20 cellular contexts compared by ENCODE assay signal in the genomic region with DNA sequence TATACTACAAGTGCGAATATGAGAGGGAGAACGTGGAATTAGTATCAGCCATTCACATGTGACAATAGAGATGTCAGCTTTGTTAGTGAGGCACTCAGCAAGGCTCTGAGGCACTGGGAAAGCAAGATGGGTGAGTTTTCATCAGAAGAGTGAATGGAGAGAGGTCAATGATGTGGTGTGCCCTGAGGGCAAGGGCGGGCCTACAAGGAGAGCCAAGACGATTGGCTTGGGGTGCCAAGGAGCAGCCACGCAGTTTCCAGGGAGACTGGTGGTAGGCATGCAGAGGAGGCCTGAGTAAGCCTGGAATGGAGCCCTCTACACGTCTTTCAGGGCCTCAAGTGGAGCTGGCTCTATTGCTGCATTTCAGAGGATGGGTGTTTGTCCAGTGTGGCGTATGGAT. TPM values are rescaled to one million over a fixed set of nuclear protein-coding genes. Genes with fewer than 3 reads are reported as not detected.
DNase-seq lines count a peak whose midpoint lies in the region; ATAC-seq and TF ChIP-seq lines count a peak whose summit lies in the region.
"Had no signal": no experiment of that assay in that cellular context is flagged by ENCODE, and none has a peak within 500 bp of the region (broad histone marks: within the 10 kb centered on the region; RNA-seq: fewer than 3 reads in every experiment).

No MANE protein-coding gene starts in this region.

- H4K8ac ChIP-seq in IMR-90 (ENCODE audit: low read depth in 2 of 2, low read length in 2 of 2) (no peak overlapping the region), neuronal stem cell (ENCODE audit: low read depth, low read length) (no peak overlapping the region)

- no peak overlapping the region for H3K56ac ChIP-seq in IMR-90 (ENCODE audit: extremely low read depth, insufficient read depth, low read length)

- ATAC-seq in IMR-90 (ENCODE audit: low read depth) = no peak
- ATAC-seq: A549 had no signal

- no peak overlapping the region for H2BK12ac ChIP-seq in neuronal stem cell (ENCODE audit: low read length)

- no peak overlapping the region for H3K4me2 ChIP-seq in IMR-90 (ENCODE audit: low read depth, low read length)
- no peak overlapping the region for H3K4me2 ChIP-seq in neuronal stem cell (ENCODE audit: insufficient read depth, low read length, poor library complexity, severe bottlenecking)
- H3K4me2 ChIP-seq: A549 had no signal

- no peaks in the 10 kb centered on the region for H3K36me3 ChIP-seq in IMR-90 (ENCODE audit: control insufficient read depth, insufficient read depth, low read length)
- no peaks in the 10 kb centered on the region for H3K36me3 ChIP-seq in esophagus (ENCODE audit: control insufficient read depth in 2 of 2, insufficient read depth in 2 of 2, low read length in 1 of 2)
- H3K36me3 ChIP-seq in neuronal stem cell (replicated peaks in 1 of 2; ENCODE audit: control insufficient read depth in 2 of 2, insufficient read depth in 2 of 2, low read length in 2 of 2) = no peaks in the 10 kb centered on the region
- no peaks in the 10 kb centered on the region for H3K36me3 ChIP-seq in WERI-Rb-1
- H3K36me3 ChIP-seq in vagina = no peaks in the 10 kb centered on the region

- no TSS peak for BruUV-seq in IMR-90 (replicated peaks; lab: Mats Ljungman, UMichigan)

- H3K23ac ChIP-seq in IMR-90 (ENCODE audit: low read depth, low read length) (no peak overlapping the region), neuronal stem cell (ENCODE audit: low read depth, low read length, poor library complexity) (no peak overlapping the region)

- in situ Hi-C loops in IMR-90 (cut with MboI; ENCODE audit: low sequenced_read_pairs) = no loop called here

- no peak overlapping the region for H3K18ac ChIP-seq in IMR-90 (ENCODE audit: low read depth, low read length)
- H3K18ac ChIP-seq in neuronal stem cell (ENCODE audit: low read length) = no peak overlapping the region

- intact Hi-C loops in IMR-90 (cut with micrococcal nuclease) (no loop called here), vagina (cut with DNase I) (no loop called here)

- H4K5ac ChIP-seq in IMR-90 (ENCODE audit: low read depth, low read length) = no peak overlapping the region

- H3K9me3 ChIP-seq in IMR-90 (ENCODE audit: control insufficient read depth, insufficient read depth, low read length) = no peaks in the 10 kb centered on the region
- H3K9me3 ChIP-seq in esophagus (ENCODE audit: control insufficient read depth in 2 of 2, insufficient read depth in 1 of 2, low read depth in 1 of 2, low read length in 1 of 2) = no peaks in the 10 kb centered on the region
- no peaks in the 10 kb centered on the region for H3K9me3 ChIP-seq in neuronal stem cell (replicated peaks in 1 of 2; ENCODE audit: control insufficient read depth in 2 of 2, insufficient read depth in 1 of 2, low read depth in 1 of 2, low read length in 2 of 2)
- no peaks in the 10 kb centered on the region for H3K9me3 ChIP-seq in WERI-Rb-1 (ENCODE audit: severe bottlenecking)
- H3K9me3 ChIP-seq in vagina = no peaks in the 10 kb centered on the region
- H3K9me3 ChIP-seq: A549 had no signal

- H3K4me1 ChIP-seq in IMR-90 (ENCODE audit: control insufficient read depth, insufficient read depth, low read length) = peaks cover 14% of the 10 kb centered on the region
- H3K4me1 ChIP-seq in esophagus (ENCODE audit: control insufficient read depth in 2 of 2, insufficient read depth in 2 of 2, low read length in 1 of 2) = peaks cover 0 to 3% of the 10 kb centered on the region in 2 donors
- no peaks in the 10 kb centered on the region for H3K4me1 ChIP-seq in neuronal stem cell (ENCODE audit: control insufficient read depth in 2 of 2, insufficient read depth in 1 of 2, low read depth in 1 of 2, low read length in 2 of 2)
- H3K4me1 ChIP-seq in vagina = no peaks in the 10 kb centered on the region
- H3K4me1 ChIP-seq: A549 had no signal

- H4K20me1 ChIP-seq in IMR-90 (ENCODE audit: insufficient read depth, low read length) = no peaks in the 10 kb centered on the region

- H3K9ac ChIP-seq in IMR-90 (ENCODE audit: low read depth, low read length) (no peak overlapping the region), neuronal stem cell (ENCODE audit: low read depth, low read length, poor library complexity) (no peak overlapping the region)

- CTCF ChIA-PET in IMR-90 (lab: Yijun Ruan, JAX) = interaction anchor here (0.6 kb wide), 1 partner anchor 566 kb away, joined by 3 read pairs; no protein-coding TSS in a partner anchor

- no peak overlapping the region for H4K91ac ChIP-seq in IMR-90 (ENCODE audit: insufficient read depth, low read depth, low read length)
- H4K91ac ChIP-seq in neuronal stem cell (ENCODE audit: low read depth, low read length, poor library complexity) = no peak overlapping the region

- no peak overlapping the region for H2AFZ ChIP-seq in IMR-90 (replicated peaks; ENCODE audit: low read length, poor library complexity)
- H2AFZ ChIP-seq in neuronal stem cell (ENCODE audit: low read length) = no peak overlapping the region

- no peaks in the 10 kb centered on the region for H3K27me3 ChIP-seq in IMR-90 (ENCODE audit: control insufficient read depth, insufficient read depth, low read length)
- no peaks in the 10 kb centered on the region for H3K27me3 ChIP-seq in esophagus (ENCODE audit: control insufficient read depth in 1 of 2, insufficient read depth in 2 of 2, low read length in 2 of 2)
- peaks cover 0 to 18% (median 0%) of the 10 kb centered on the region in 3 experiments for H3K27me3 ChIP-seq in neuronal stem cell (ENCODE audit: control insufficient read depth in 3 of 3, insufficient read depth in 3 of 3, low read depth in 1 of 3, low read length in 3 of 3)
- no peaks in the 10 kb centered on the region for H3K27me3 ChIP-seq in WERI-Rb-1 (ENCODE audit: insufficient read depth, low read depth, severe bottlenecking)
- H3K27me3 ChIP-seq in vagina = no peaks in the 10 kb centered on the region

- TF ChIP-seq RAD21 in IMR-90 (IDR thresholded peaks at IDR 0.05; ENCODE audit: low read length) = no peak

- H2BK5ac ChIP-seq in IMR-90 (ENCODE audit: low read depth, low read length, poor library complexity, severe bottlenecking) (no peak overlapping the region), neuronal stem cell (ENCODE audit: low read length) (no peak overlapping the region)

- no peak for TF ChIP-seq POLR2A in IMR-90 (IDR thresholded peaks at IDR 0.05; ENCODE audit: low read depth, low read length)
- TF ChIP-seq POLR2A in vagina (IDR thresholded peaks at IDR 0.05) = no peak

- H2AK5ac ChIP-seq in IMR-90 (ENCODE audit: low read depth, low read length) = peak overlapping the region; percentile 44; the same call in 1 of the 2 replicates
- H2AK5ac ChIP-seq in neuronal stem cell (ENCODE audit: low read depth, low read length) = no peak overlapping the region

- POLR2A ChIA-PET in IMR-90 (lab: Charles Lee; ENCODE audit: unreplicated experiment) = no interaction called here

- H2AK9ac ChIP-seq in IMR-90 (replicated peaks; ENCODE audit: low read depth, low read length, poor library complexity) = no peak overlapping the region

- H2BK15ac ChIP-seq in IMR-90 (ENCODE audit: low read depth, low read length) (no peak overlapping the region; the same call in 2 of the 3 replicates), neuronal stem cell (ENCODE audit: low read length) (no peak overlapping the region)

- no peak overlapping the region for H2BK20ac ChIP-seq in IMR-90 (ENCODE audit: low read depth, low read length)

- no peak for DNase-seq in IMR-90
- peak; percentile 61 for DNase-seq in RPMI7951 (ENCODE audit: low read depth)
- no peak for DNase-seq in neuronal stem cell (ENCODE audit: low spot score)
- DNase-seq in WERI-Rb-1 = no peak
- DNase-seq in vagina (ENCODE audit: extremely low spot score in 2 of 2) = no peak
- no peak for DNase-seq in NCI-H2171 (lab: John Stamatoyannopoulos, UW)
- DNase-seq: EL; H7; MM.1S; NCI-H1048; NCI-H1436; NCI-H187 treated with DMSO at 0.1 percent for 48 hours; NCI-H2107; NCI-H226; NCI-H510A treated with DMSO at 0.1 percent for 48 hours; NCI-H774; NK-92 treated with Interleukin-12 subunit alpha and Interleukin-12 subunit beta, amount 100 ng/mL, for 24 hours; SHP77 had no signal

- H3K79me1 ChIP-seq in IMR-90 (ENCODE audit: low read depth in 1 of 2, low read length in 2 of 2) (no peaks in the 10 kb centered on the region), neuronal stem cell (ENCODE audit: low read depth, low read length) (no peaks in the 10 kb centered on the region)

- H2BK120ac ChIP-seq in IMR-90 (ENCODE audit: low read depth, low read length) (no peak overlapping the region), neuronal stem cell (ENCODE audit: low read depth, low read length) (no peak overlapping the region)

- 85% methylated on average over 6 of the region's 7 CpGs; no CpG with 5 or more reads in 1 of the 2 experiments for WGBS in IMR-90 (ENCODE audit: extremely low coverage in 2 of 2, insufficient read length in 1 of 2), 2 experiments
- WGBS in esophagus, 2 donors = 59 to 70% methylated on average over 7 of the region's 7 CpGs
- WGBS in neuronal stem cell (ENCODE audit: extremely low coverage in 2 of 2, insufficient read length in 2 of 2, insufficient replicate concordance in 1 of 2), 2 donors = no CpG with 5 or more reads among the region's 7 CpGs

- no peak overlapping the region for H3K27ac ChIP-seq in IMR-90 (ENCODE audit: insufficient read depth, low read length)
- peak overlapping the region; percentile 12 to 14 for H3K27ac ChIP-seq in esophagus (ENCODE audit: low read depth in 2 of 2, low read length in 1 of 2)
- H3K27ac ChIP-seq in neuronal stem cell (replicated peaks; ENCODE audit: low read length) = no peak overlapping the region
- no peak overlapping the region for H3K27ac ChIP-seq in WERI-Rb-1
- H3K27ac ChIP-seq in vagina = no peak overlapping the region
- H3K27ac ChIP-seq: A549 had no signal

- H3K4me3 ChIP-seq in IMR-90 (ENCODE audit: insufficient read depth, low read depth, low read length) (no peak overlapping the region), esophagus (ENCODE audit: low read depth in 1 of 2, low read length in 2 of 2) (no peak overlapping the region), neuronal stem cell (ENCODE audit: low read length in 2 of 2) (no peak overlapping the region), WERI-Rb-1 (ENCODE audit: low read depth, low read length) (no peak overlapping the region), vagina (no peak overlapping the region)
- H3K4me3 ChIP-seq: A549 had no signal

- TF ChIP-seq CTCF in IMR-90 (conservative IDR thresholded peaks at IDR 0.05; ENCODE audit: low read depth, low read length) (no peak), WERI-Rb-1 (IDR thresholded peaks at IDR 0.05; ENCODE audit: low read depth, low read length) (no peak), vagina (IDR thresholded peaks at IDR 0.05) (no peak)

- H3K14ac ChIP-seq in IMR-90 (replicated peaks; ENCODE audit: low read depth, low read length) = no peak overlapping the region
- peak overlapping the region; percentile 58 for H3K14ac ChIP-seq in neuronal stem cell (ENCODE audit: low read length)

- peaks cover 7% of the 10 kb centered on the region; the same call in 1 of the 2 replicates for H3K9me1 ChIP-seq in IMR-90 (ENCODE audit: insufficient read depth, low read length)

- H3K4ac ChIP-seq in IMR-90 (ENCODE audit: low read depth, low read length) = peak overlapping the region; percentile 19; the same call in 1 of the 2 replicates
- H3K4ac ChIP-seq in neuronal stem cell (ENCODE audit: low read length) = no peak overlapping the region

- dilution Hi-C loops in IMR-90 (cut with HindIII; ENCODE audit: low sequenced_read_pairs, unreplicated experiment) = no loop called here

RNA-seq across cellular contexts. Expression of a gene that starts 24.7 kb away (rescaled TPM):
- total RNA-seq in IMR-90 (2012; rRNA removed) (211 and 225 TPM in 2 replicates), vagina (537 TPM)
- polyA plus RNA-seq in IMR-90 (2012; rRNA removed) (410 and 443 TPM in 2 replicates), esophagus (100 to 1,000 TPM; 542 to 770 TPM)
- 226 and 424 TPM in 2 replicates for polyA plus RNA-seq in IMR-90 (2012; cell fraction: cytosol; rRNA removed)
- 47.3 and 183 TPM in 2 replicates for polyA plus RNA-seq in IMR-90 (2012; cell fraction: nucleus; rRNA removed; ENCODE audit: low replicate concordance)
- total RNA-seq in RPMI7951 (2014; rRNA removed; shearing (Covaris generic)) = 396 and 495 TPM in 2 replicates
- polyA plus RNA-seq in neuronal stem cell (2013, experiment 1 of 2) = 1,368 TPM
- 1,375 TPM for polyA plus RNA-seq in neuronal stem cell (2013, experiment 2 of 2)

RNA-seq across cellular contexts. Expression of a gene that starts 42.5 kb away (rescaled TPM):
- total RNA-seq in IMR-90 (2012; rRNA removed) = 10.8 and 11.7 TPM in 2 replicates
- 11.7 and 12.5 TPM in 2 replicates for polyA plus RNA-seq in IMR-90 (2012; rRNA removed)
- polyA plus RNA-seq in IMR-90 (2012; cell fraction: cytosol; rRNA removed) = 5.8 and 5.9 TPM in 2 replicates
- 9.0 and 29.1 TPM in 2 replicates for polyA plus RNA-seq in IMR-90 (2012; cell fraction: nucleus; rRNA removed; ENCODE audit: low replicate concordance)
- 15.2 and 19.5 TPM in 2 replicates for total RNA-seq in RPMI7951 (2014; rRNA removed; shearing (Covaris generic))
- 10 to 100 TPM in 1 of 2 donors, 1 to 10 TPM in 1; 9.8 to 13.9 TPM for polyA plus RNA-seq in esophagus
- polyA plus RNA-seq in neuronal stem cell (2013, experiment 1 of 2) = 28.0 TPM
- 30.7 TPM for polyA plus RNA-seq in neuronal stem cell (2013, experiment 2 of 2)
- 45.4 TPM for total RNA-seq in vagina

RNA-seq across cellular contexts. Expression of a gene that starts 42.6 kb away (rescaled TPM):
- total RNA-seq in IMR-90 (2012; rRNA removed) (28.0 and 31.1 TPM in 2 replicates), vagina (20.9 TPM)
- polyA plus RNA-seq in IMR-90 (2012; rRNA removed) (10.9 and 11.4 TPM in 2 replicates), esophagus (1 to 10 TPM; 3.4 to 5.9 TPM)
- polyA plus RNA-seq in IMR-90 (2012; cell fraction: cytosol; rRNA removed) = 1.5 and 3.1 TPM in 2 replicates
- polyA plus RNA-seq in IMR-90 (2012; cell fraction: nucleus; rRNA removed; ENCODE audit: low replicate concordance) = 19.0 and 31.7 TPM in 2 replicates
- 14.7 and 19.0 TPM in 2 replicates for total RNA-seq in RPMI7951 (2014; rRNA removed; shearing (Covaris generic))
- 10.4 TPM for polyA plus RNA-seq in neuronal stem cell (2013, experiment 1 of 2)
- polyA plus RNA-seq in neuronal stem cell (2013, experiment 2 of 2) = 10.0 TPM

Comparison
In these comparisons a context has a peak if more than half of its experiments do, and no peak if none do; other contexts are left out.
1. H3K27ac ChIP-seq: peak in esophagus (2 of 2); none in IMR-90 (single experiment), neuronal stem cell (single experiment), WERI-Rb-1 (single experiment) and vagina (single experiment).